In the genomic region with DNA sequence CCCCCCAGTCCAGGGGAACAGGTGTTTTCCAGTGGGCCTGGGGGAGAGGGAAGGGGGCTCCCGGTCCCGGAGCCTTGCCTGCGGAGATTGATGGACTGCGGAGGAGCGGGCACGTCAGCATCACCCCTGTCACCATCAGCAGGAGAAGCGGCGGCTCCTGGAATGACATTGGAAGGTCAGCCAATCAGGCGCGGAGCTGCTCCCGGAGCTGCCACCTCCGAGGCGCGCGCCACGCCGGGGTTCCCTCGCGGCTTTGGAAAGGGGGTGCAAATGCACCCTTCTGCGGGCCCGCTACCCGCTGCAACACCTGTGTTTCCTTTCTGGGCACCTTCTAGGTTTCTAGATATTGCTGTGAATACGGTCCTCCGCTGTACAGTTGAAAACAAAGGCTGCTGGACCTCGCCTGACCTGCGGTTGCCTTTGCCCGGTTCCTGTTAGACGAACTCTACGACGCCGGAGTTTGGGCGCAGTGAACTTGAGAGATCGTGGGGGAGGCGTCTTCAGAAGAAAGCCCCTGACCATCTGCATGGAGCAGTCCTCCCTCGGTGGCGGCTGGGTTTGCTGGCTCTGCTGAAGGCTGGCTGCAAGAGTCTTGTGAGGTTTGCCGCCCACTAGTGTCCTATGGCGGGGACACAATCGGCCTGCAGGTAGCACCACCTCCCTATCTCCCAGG, we compare ENCODE assay signal across 11 cellular contexts. TPM values are rescaled to one million over a fixed set of nuclear protein-coding genes. Genes with fewer than 3 reads are reported as not detected.
DNase-seq lines count a peak whose midpoint lies in the region; ATAC-seq and TF ChIP-seq lines count a peak whose summit lies in the region.
"Had no signal": no experiment of that assay in that cellular context is flagged by ENCODE, and none has a peak within 500 bp of the region (broad histone marks: within the 10 kb centered on the region; RNA-seq: fewer than 3 reads in every experiment).

No MANE protein-coding gene starts in this region.

- TF ChIP-seq POLR2A in stomach (IDR thresholded peaks at IDR 0.05), result no peak

- CTCF ChIA-PET in activated naive CD4-positive, alpha-beta T cell treated with anti-CD3 and anti-CD28 coated beads, Interleukin-2, amount 10 ng/mL, durations not matched to agents 7 days and 5 days (lab: Charles Lee), result no interaction called here

- no peak overlapping the region for H3K27ac Mint-ChIP-seq in activated naive CD4-positive, alpha-beta T cell treated with anti-CD3 and anti-CD28 coated beads, Interleukin-2, amount 10 ng/mL, durations not matched to agents 7 days and 5 days
- H3K27ac Mint-ChIP-seq: memory B cell had no signal

- no peak overlapping the region for H3K4me3 Mint-ChIP-seq in activated naive CD4-positive, alpha-beta T cell treated with anti-CD3 and anti-CD28 coated beads, Interleukin-2, amount 10 ng/mL, durations not matched to agents 7 days and 5 days
- H3K4me3 Mint-ChIP-seq in activated T-cell treated with anti-CD3 and anti-CD28 coated beads, Interleukin-2, amount 50 U/mL, for 4 hours, result no peak overlapping the region
- H3K4me3 Mint-ChIP-seq: memory B cell had no signal

- TF ChIP-seq CTCF in hepatocyte (IDR thresholded peaks at IDR 0.05; ENCODE audit: poor library complexity), result peak; percentile 76
- peak in 5 of 7 experiments; percentile 12 to 48 (median 26) for TF ChIP-seq CTCF in stomach (IDR thresholded peaks at IDR 0.05)

- H3K36me3 ChIP-seq in hepatocyte (replicated peaks; ENCODE audit: insufficient read depth, low read depth) (no peaks in the 10 kb centered on the region), stomach (no peaks in the 10 kb centered on the region)
- H3K36me3 ChIP-seq: BLaER1 treated with 17β-estradiol and CSF1 and Interleukin-3, amounts not matched to agents 10 nM and 100 nM had no signal

- H3K9me2 ChIP-seq in hepatocyte (replicated peaks; ENCODE audit: insufficient read depth), result no peaks in the 10 kb centered on the region

- peaks cover 26% of the 10 kb centered on the region for H3K27me3 ChIP-seq in hepatocyte
- peaks cover 0 to 67% (median 32%) of the 10 kb centered on the region in 3 donors for H3K27me3 ChIP-seq in stomach
- H3K27me3 ChIP-seq: BLaER1 treated with 17β-estradiol and CSF1 and Interleukin-3, amounts not matched to agents 10 nM and 100 nM had no signal

- peak overlapping the region; percentile 100 for H3K4me2 ChIP-seq in hepatocyte
- H3K4me2 ChIP-seq: BLaER1 treated with 17β-estradiol and CSF1 and Interleukin-3, amounts not matched to agents 10 nM and 100 nM had no signal

- DNase-seq in activated CD4-positive, alpha-beta T cell treated with anti-CD3 and anti-CD28 coated beads for 48 hours, result peak; percentile 6
- DNase-seq in activated CD4-positive, alpha-beta T cell treated with anti-CD3 and anti-CD28 coated beads for 4 hours, result no peak
- DNase-seq in NOMO-1 treated with DMSO at 0.1 percent for 48 hours (lab: John Stamatoyannopoulos, UW; ENCODE audit: unreplicated experiment) (peak; percentile 32), hepatocyte (ENCODE audit: low spot score) (peak; percentile 86), stomach (peak; percentile 67)
- DNase-seq in activated naive CD4-positive, alpha-beta T cell treated with anti-CD3 and anti-CD28 coated beads, Interleukin-2, amount 10 ng/mL, durations not matched to agents 7 days and 5 days, result no peak
- no peak for DNase-seq in activated T-cell treated with anti-CD3 and anti-CD28 coated beads, Interleukin-2, amount 50 U/mL, for 4 hours

- H4K20me1 ChIP-seq in hepatocyte (ENCODE audit: insufficient read depth, poor library complexity, severe bottlenecking), result no peaks in the 10 kb centered on the region
- H4K20me1 ChIP-seq: BLaER1 treated with 17β-estradiol and CSF1 and Interleukin-3, amounts not matched to agents 10 nM and 100 nM had no signal

- TF ChIP-seq EP300 in stomach (IDR thresholded peaks at IDR 0.05), result no peak

- no peaks in the 10 kb centered on the region for H3K4me1 ChIP-seq in hepatocyte (ENCODE audit: insufficient read depth)
- H3K4me1 ChIP-seq in stomach, result peaks cover 0 to 17% (median 10%) of the 10 kb centered on the region in 4 donors

- peaks cover 37% of the 10 kb centered on the region for H3K27me3 Mint-ChIP-seq in activated naive CD4-positive, alpha-beta T cell treated with anti-CD3 and anti-CD28 coated beads, Interleukin-2, amount 10 ng/mL, durations not matched to agents 7 days and 5 days
- H3K27me3 Mint-ChIP-seq in activated T-cell treated with anti-CD3 and anti-CD28 coated beads, Interleukin-2, amount 50 U/mL, for 4 hours (ENCODE audit: low read depth), result peaks cover 31% of the 10 kb centered on the region

- no peaks in the 10 kb centered on the region for H3K36me3 Mint-ChIP-seq in activated naive CD4-positive, alpha-beta T cell treated with anti-CD3 and anti-CD28 coated beads, Interleukin-2, amount 10 ng/mL, durations not matched to agents 7 days and 5 days
- H3K36me3 Mint-ChIP-seq in activated T-cell treated with anti-CD3 and anti-CD28 coated beads, Interleukin-2, amount 50 U/mL, for 4 hours (ENCODE audit: insufficient read depth), result no peaks in the 10 kb centered on the region
- H3K36me3 Mint-ChIP-seq: memory B cell had no signal

- ATAC-seq in GM19455 (IDR thresholded peaks at IDR 0.05; ENCODE audit: unreplicated experiment), result no peak
- ATAC-seq in activated T-cell treated with anti-CD3 and anti-CD28 coated beads, Interleukin-2, amount 50 U/mL, for 4 hours, result no peak

- no peaks in the 10 kb centered on the region for H3K79me2 ChIP-seq in hepatocyte

- peak overlapping the region; percentile 79 for H2AFZ ChIP-seq in hepatocyte

- H3K4me3 ChIP-seq in hepatocyte (peak overlapping the region; percentile 57), stomach (peak overlapping the region; percentile 28 to 40 (median 32))
- H3K4me3 ChIP-seq: BLaER1 treated with 17β-estradiol and CSF1 and Interleukin-3, amounts not matched to agents 10 nM and 100 nM; SK-N-MC had no signal

- H3K9me3 ChIP-seq in hepatocyte (ENCODE audit: low read depth) (no peaks in the 10 kb centered on the region), stomach (no peaks in the 10 kb centered on the region)
- H3K9me3 ChIP-seq: BLaER1 treated with 17β-estradiol and CSF1 and Interleukin-3, amounts not matched to agents 10 nM and 100 nM had no signal

- intact Hi-C loops in stomach (cut with DNase I; ENCODE audit: low total_unique reads), result no loop called here

- no peaks in the 10 kb centered on the region for H3K9me3 Mint-ChIP-seq in activated naive CD4-positive, alpha-beta T cell treated with anti-CD3 and anti-CD28 coated beads, Interleukin-2, amount 10 ng/mL, durations not matched to agents 7 days and 5 days
- no peaks in the 10 kb centered on the region for H3K9me3 Mint-ChIP-seq in activated T-cell treated with anti-CD3 and anti-CD28 coated beads, Interleukin-2, amount 50 U/mL, for 4 hours

- 2% methylated on average over 39 of the region's 39 CpGs for WGBS in hepatocyte (ENCODE audit: low lambda C conversion rate, missing lambda C conversion rate)
- 0 to 3% (median 2%) methylated on average over 39 of the region's 39 CpGs for WGBS in stomach, 5 donors

- H3K4me1 Mint-ChIP-seq in activated naive CD4-positive, alpha-beta T cell treated with anti-CD3 and anti-CD28 coated beads, Interleukin-2, amount 10 ng/mL, durations not matched to agents 7 days and 5 days, result no peaks in the 10 kb centered on the region
- no peaks in the 10 kb centered on the region for H3K4me1 Mint-ChIP-seq in activated T-cell treated with anti-CD3 and anti-CD28 coated beads, Interleukin-2, amount 50 U/mL, for 4 hours (ENCODE audit: low read depth)
- H3K4me1 Mint-ChIP-seq: memory B cell had no signal

- H3K27ac ChIP-seq in hepatocyte, result no peak overlapping the region
- H3K27ac ChIP-seq in stomach, result no peak overlapping the region
- H3K27ac ChIP-seq: BLaER1 treated with 17β-estradiol and CSF1 and Interleukin-3, amounts not matched to agents 10 nM and 100 nM; SK-N-MC had no signal

RNA-seq across cellular contexts. Expression of a gene that starts 5.3 kb away (rescaled TPM):
- total RNA-seq in hepatocyte (0.33 TPM in 1 of 2 replicates, not detected in the other), stomach (under 1 TPM in 1 of 5 donors, not detected in 4; 0.37 TPM)
- polyA plus RNA-seq in hepatocyte (0.33 TPM in 1 of 2 replicates, not detected in the other), stomach (not detected)
- total RNA-seq in activated T-cell treated with anti-CD3 and anti-CD28 coated beads, Interleukin-2, amount 50 U/mL, for 4 hours, result not detected

Comparison
In these comparisons a context has a peak if more than half of its experiments do, and no peak if none do; other contexts are left out.
1. DNase-seq: peak in activated CD4-positive, alpha-beta T cell treated with anti-CD3 and anti-CD28 coated beads for 48 hours (single experiment), NOMO-1 treated with DMSO at 0.1 percent for 48 hours (single experiment), hepatocyte (single experiment) and stomach (single experiment); none in activated CD4-positive, alpha-beta T cell treated with anti-CD3 and anti-CD28 coated beads for 4 hours (0 of 2), activated naive CD4-positive, alpha-beta T cell treated with anti-CD3 and anti-CD28 coated beads, Interleukin-2, amount 10 ng/mL, durations not matched to agents 7 days and 5 days (single experiment) and activated T-cell treated with anti-CD3 and anti-CD28 coated beads, Interleukin-2, amount 50 U/mL, for 4 hours (single experiment).